ENCODE assay signal across 19 cellular contexts in genomic region chr13:94056362-94056990, GRCh38.
A peak's percentile ranks its signal among the peaks of the same experiment; 100 is the strongest.
DNase-seq lines count a peak whose midpoint lies in the region; ATAC-seq and TF ChIP-seq lines count a peak whose summit lies in the region.
"Had no signal": no experiment of that assay in that cellular context is flagged by ENCODE, and none has a peak within 500 bp of the region (broad histone marks: within the 10 kb centered on the region; RNA-seq: fewer than 3 reads in every experiment).

No MANE protein-coding gene starts in this region.

- CTCF ChIA-PET in WTC11 (lab: Charles Lee) = no interaction called here

- no peaks in the 10 kb centered on the region for H3K36me3 Mint-ChIP-seq in WTC11

- H4K20me1 ChIP-seq in osteoblast (ENCODE audit: insufficient read depth, low read length) = no peaks in the 10 kb centered on the region

- no peaks in the 10 kb centered on the region for H3K36me3 ChIP-seq in osteoblast (ENCODE audit: insufficient read depth, low read length)
- no peaks in the 10 kb centered on the region for H3K36me3 ChIP-seq in left ventricle myocardium inferior
- H3K36me3 ChIP-seq: SJCRH30 had no signal

- POLR2A ChIA-PET in WTC11 (lab: Charles Lee) = no interaction called here

- no peaks in the 10 kb centered on the region for H3K79me2 ChIP-seq in osteoblast (ENCODE audit: insufficient read depth, low read length)

- H3K4me2 ChIP-seq in osteoblast (ENCODE audit: insufficient read depth, low read length) = no peak overlapping the region
- H3K4me2 ChIP-seq: GM23338 had no signal

- intact Hi-C loops in left ventricle myocardium inferior (cut with micrococcal nuclease) = no loop called here

- H2AFZ ChIP-seq in osteoblast (ENCODE audit: low read length) = no peak overlapping the region
- H2AFZ ChIP-seq: GM23338 had no signal

- H3K9me3 Mint-ChIP-seq in WTC11 = no peaks in the 10 kb centered on the region
- H3K9me3 Mint-ChIP-seq: GM23338 had no signal

- H3K27ac Mint-ChIP-seq in WTC11 = no peak overlapping the region
- H3K27ac Mint-ChIP-seq: GM23338 had no signal

- H3K4me1 ChIP-seq in osteoblast (ENCODE audit: insufficient read depth, low read length) (peaks cover 3% of the 10 kb centered on the region), left ventricle myocardium inferior (no peaks in the 10 kb centered on the region)
- H3K4me1 ChIP-seq: SJCRH30 had no signal

- no peaks in the 10 kb centered on the region; the same call in 1 of the 2 replicates for H3K27me3 Mint-ChIP-seq in WTC11 (ENCODE audit: low read depth)

- H3K27me3 ChIP-seq in osteoblast (ENCODE audit: insufficient read depth, low read length) (no peaks in the 10 kb centered on the region), left ventricle myocardium inferior (ENCODE audit: low read depth) (no peaks in the 10 kb centered on the region)
- H3K27me3 ChIP-seq: SJCRH30 had no signal

- H3K9me3 ChIP-seq in osteoblast (ENCODE audit: low read depth, low read length) = no peaks in the 10 kb centered on the region
- no peaks in the 10 kb centered on the region for H3K9me3 ChIP-seq in left ventricle myocardium inferior (replicated peaks)
- H3K9me3 ChIP-seq: SJCRH30 had no signal

- no peak for ATAC-seq in HG02884 (IDR thresholded peaks at IDR 0.05; ENCODE audit: unreplicated experiment)
- ATAC-seq in WTC11 = no peak
- ATAC-seq: GM12878, GM23338, HCT116, K562 had no signal

- DNase-seq in EH (ENCODE audit: low read depth) (peak; percentile 33), NCI-H82 treated with DMSO at 0.1 percent for 48 hours (lab: John Stamatoyannopoulos, UW; ENCODE audit: unreplicated experiment) (peak; percentile 88), amniotic epithelial cell (ENCODE audit: low read depth) (peak; percentile 35), osteoblast (ENCODE audit: insufficient read length, low spot score, missing footprints) (peak; percentile 48), WTC11 (ENCODE audit: low spot score) (no peak), pons (ENCODE audit: low spot score) (no peak), left ventricle myocardium inferior (no peak)
- DNase-seq: AML-193, DND-41, GDM1, NCI-H1105 treated with DMSO at 0.1 percent for 48 hours, NCI-H1694 treated with DMSO at 0.1 percent for 48 hours, NCI-H510A, SJCRH30 had no signal

- H3K4me3 Mint-ChIP-seq in WTC11 = no peak overlapping the region
- H3K4me3 Mint-ChIP-seq: GM23338 had no signal

- TF ChIP-seq CTCF in osteoblast (IDR thresholded peaks at IDR 0.05; ENCODE audit: extremely low read depth, low read depth, low read length) = no peak
- no peak for TF ChIP-seq CTCF in WTC11 (IDR thresholded peaks at IDR 0.05)
- TF ChIP-seq CTCF in left ventricle myocardium inferior (IDR thresholded peaks at IDR 0.05; ENCODE audit: borderline replicate concordance) = no peak

- no peak overlapping the region for H3K27ac ChIP-seq in osteoblast (ENCODE audit: low read depth, low read length)
- no peak overlapping the region for H3K27ac ChIP-seq in left ventricle myocardium inferior (replicated peaks)
- H3K27ac ChIP-seq: SJCRH30 had no signal

- H3K4me3 ChIP-seq in osteoblast (ENCODE audit: insufficient read depth, low read length) = no peak overlapping the region
- no peak overlapping the region for H3K4me3 ChIP-seq in left ventricle myocardium inferior
- H3K4me3 ChIP-seq: GM12878, GM23338, K562, SJCRH30 had no signal

- H3K4me1 Mint-ChIP-seq in WTC11 = peaks cover 4% of the 10 kb centered on the region; the same call in 1 of the 2 replicates
- H3K4me1 Mint-ChIP-seq: GM23338 had no signal

TF ChIP-seq in WTC11, 78 proteins besides CTCF, POLR2A, EP300 and RAD21:
- TF ChIP-seq ZMAT4 (CRISPR knock-in tag; IDR thresholded peaks at IDR 0.05) (no peak), ZNF671 (CRISPR knock-in tag; IDR thresholded peaks at IDR 0.05) (no peak), TEAD1 (CRISPR knock-in tag; IDR thresholded peaks at IDR 0.05) (no peak), TP53 (CRISPR knock-in tag; IDR thresholded peaks at IDR 0.05) (no peak), SP1 (CRISPR knock-in tag; conservative IDR thresholded peaks at IDR 0.05) (no peak), ZNF317 (CRISPR knock-in tag; IDR thresholded peaks at IDR 0.05; ENCODE audit: borderline replicate concordance, low read depth) (no peak), GTF2I (CRISPR knock-in tag; conservative IDR thresholded peaks at IDR 0.05) (no peak)
- TF ChIP-seq, protein P1, sequence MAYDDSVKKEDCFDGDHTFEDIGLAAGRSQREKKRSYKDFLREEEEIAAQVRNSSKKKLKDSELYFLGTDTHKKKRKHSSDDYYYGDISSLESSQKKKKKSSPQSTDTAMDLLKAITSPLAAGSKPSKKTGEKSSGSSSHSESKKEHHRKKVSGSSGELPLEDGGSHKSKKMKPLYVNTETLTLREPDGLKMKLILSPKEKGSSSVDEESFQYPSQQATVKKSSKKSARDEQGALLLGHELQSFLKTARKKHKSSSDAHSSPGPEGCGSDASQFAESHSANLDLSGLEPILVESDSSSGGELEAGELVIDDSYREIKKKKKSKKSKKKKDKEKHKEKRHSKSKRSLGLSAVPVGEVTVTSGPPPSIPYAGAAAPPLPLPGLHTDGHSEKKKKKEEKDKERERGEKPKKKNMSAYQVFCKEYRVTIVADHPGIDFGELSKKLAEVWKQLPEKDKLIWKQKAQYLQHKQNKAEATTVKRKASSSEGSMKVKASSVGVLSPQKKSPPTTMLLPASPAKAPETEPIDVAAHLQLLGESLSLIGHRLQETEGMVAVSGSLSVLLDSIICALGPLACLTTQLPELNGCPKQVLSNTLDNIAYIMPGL (CRISPR knock-in tag; IDR thresholded peaks at IDR 0.05) = no peak

Comparison
In these comparisons a context has a peak if more than half of its experiments do, and no peak if none do; other contexts are left out.
1. DNase-seq: peak in EH (single experiment), NCI-H82 treated with DMSO at 0.1 percent for 48 hours (single experiment), amniotic epithelial cell (single experiment) and osteoblast (single experiment); none in WTC11 (single experiment), pons (single experiment) and left ventricle myocardium inferior (single experiment).